In genomic region chr2:99864561-99865216, GRCh38 we compare ENCODE assay signal across 17 cellular contexts.
DNase-seq lines count a peak whose midpoint lies in the region; TF ChIP-seq lines count a peak whose summit lies in the region.
"Had no signal": no experiment of that assay in that cellular context is flagged by ENCODE, and none has a peak within 500 bp of the region (broad histone marks: within the 10 kb centered on the region; RNA-seq: fewer than 3 reads in every experiment).

No MANE protein-coding gene starts in this region.

- H3K27me3 Mint-ChIP-seq in CD14-positive monocyte (ENCODE audit: low read depth in 3 of 3) = peaks cover 0 to 3% (median 0%) of the 10 kb centered on the region in 3 donors
- H3K27me3 Mint-ChIP-seq: activated CD4-positive, alpha-beta T cell treated with anti-CD3 and anti-CD28 coated beads, Interleukin-2, amount 10 ng/mL, durations not matched to agents 24 days and 14 days; central memory CD8-positive, alpha-beta T cell; stimulated activated naive CD8-positive, alpha-beta T cell treated with anti-CD3 and anti-CD28 coated beads, Interleukin-15, Interleukin-2, amounts not matched to agents 100 ng/mL and 50 ng/mL, for 24 hours had no signal

- H3K4me1 ChIP-seq in fibroblast of lung (ENCODE audit: control insufficient read depth, extremely low read depth, insufficient read depth, low read length) = no peaks in the 10 kb centered on the region
- H3K4me1 ChIP-seq in osteoblast (ENCODE audit: insufficient read depth, low read length) = peaks cover 61% of the 10 kb centered on the region
- H3K4me1 ChIP-seq in Peyer's patch = peaks cover 0 to 9% (median 6%) of the 10 kb centered on the region in 4 donors
- H3K4me1 ChIP-seq: parathyroid adenoma had no signal

- H3K9me3 ChIP-seq in fibroblast of lung (ENCODE audit: control insufficient read depth, insufficient read depth, low read depth, low read length) (no peaks in the 10 kb centered on the region), osteoblast (ENCODE audit: low read depth, low read length) (no peaks in the 10 kb centered on the region), Peyer's patch (no peaks in the 10 kb centered on the region)
- H3K9me3 ChIP-seq: esophagus muscularis mucosa had no signal

- TF ChIP-seq CTCF in CD14-positive monocyte (IDR thresholded peaks at IDR 0.05) (no peak), fibroblast of lung (conservative IDR thresholded peaks at IDR 0.05 in 1 of 2, IDR thresholded peaks at IDR 0.05 in 1 of 2; ENCODE audit: low read depth in 1 of 2, low read length in 2 of 2) (no peak), osteoblast (IDR thresholded peaks at IDR 0.05; ENCODE audit: extremely low read depth, low read depth, low read length) (no peak), Peyer's patch (IDR thresholded peaks at IDR 0.05) (no peak)

- H3K79me2 ChIP-seq in fibroblast of lung (ENCODE audit: control insufficient read depth, insufficient read depth, low read length) = no peaks in the 10 kb centered on the region
- no peaks in the 10 kb centered on the region for H3K79me2 ChIP-seq in osteoblast (ENCODE audit: insufficient read depth, low read length)
- H3K79me2 ChIP-seq: parathyroid adenoma had no signal

- H3K4me3 ChIP-seq in fibroblast of lung (replicated peaks in 1 of 4; ENCODE audit: control extremely low read depth in 1 of 4, insufficient read depth in 1 of 4, low read depth in 3 of 4, low read length in 4 of 4) (no peak overlapping the region), osteoblast (ENCODE audit: insufficient read depth, low read length) (no peak overlapping the region), Peyer's patch (no peak overlapping the region)
- H3K4me3 ChIP-seq: esophagus muscularis mucosa had no signal

- peaks cover 63% of the 10 kb centered on the region for H3K4me1 Mint-ChIP-seq in CD14-positive monocyte

- H3K36me3 Mint-ChIP-seq in CD14-positive monocyte = peaks cover 5 to 8% of the 10 kb centered on the region in 2 donors

- H2AFZ ChIP-seq in fibroblast of lung (ENCODE audit: low read length) (no peak overlapping the region), osteoblast (ENCODE audit: low read length) (no peak overlapping the region)
- H2AFZ ChIP-seq: parathyroid adenoma had no signal

- TF ChIP-seq POLR2A in Peyer's patch (IDR thresholded peaks at IDR 0.05) = no peak

- no peak overlapping the region for H3K9ac ChIP-seq in fibroblast of lung (ENCODE audit: insufficient read depth, low read length)
- H3K9ac ChIP-seq: parathyroid adenoma had no signal

- H4K20me1 ChIP-seq in fibroblast of lung (ENCODE audit: control insufficient read depth, extremely low read depth, insufficient read depth, low read length) = no peaks in the 10 kb centered on the region
- H4K20me1 ChIP-seq in osteoblast (ENCODE audit: insufficient read depth, low read length) = no peaks in the 10 kb centered on the region

- H3K4me2 ChIP-seq in fibroblast of lung (ENCODE audit: extremely low read depth, insufficient read depth, low read length) = no peak overlapping the region
- peak overlapping the region; percentile 0 for H3K4me2 ChIP-seq in osteoblast (ENCODE audit: insufficient read depth, low read length)

- H3K9me3 Mint-ChIP-seq in CD14-positive monocyte = peaks cover 0 to 8% (median 4%) of the 10 kb centered on the region in 7 donors
- H3K9me3 Mint-ChIP-seq: activated CD4-positive, alpha-beta T cell treated with anti-CD3 and anti-CD28 coated beads, Interleukin-2, amount 10 ng/mL, durations not matched to agents 24 days and 14 days; central memory CD8-positive, alpha-beta T cell; stimulated activated naive CD8-positive, alpha-beta T cell treated with anti-CD3 and anti-CD28 coated beads, Interleukin-15, Interleukin-2, amounts not matched to agents 100 ng/mL and 50 ng/mL, for 24 hours had no signal

- intact Hi-C loops in CD14-positive monocyte (cut with micrococcal nuclease) = no loop called here

- H3K4me3 Mint-ChIP-seq in CD14-positive monocyte = peak overlapping the region; percentile 3 to 81
- H3K4me3 Mint-ChIP-seq: activated CD4-positive, alpha-beta T cell treated with anti-CD3 and anti-CD28 coated beads, Interleukin-2, amount 10 ng/mL, durations not matched to agents 24 days and 14 days; central memory CD8-positive, alpha-beta T cell; stimulated activated naive CD8-positive, alpha-beta T cell treated with anti-CD3 and anti-CD28 coated beads, Interleukin-15, Interleukin-2, amounts not matched to agents 100 ng/mL and 50 ng/mL, for 24 hours had no signal

- DNase-seq in CD14-positive monocyte (ENCODE audit: low spot score) = no peak
- DNase-seq in NCI-H1092 (lab: John Stamatoyannopoulos, UW) = peak; percentile 17
- peak; percentile 70 to 85 for DNase-seq in fibroblast of lung (ENCODE audit: low read depth in 2 of 2)
- no peak for DNase-seq in osteoblast (ENCODE audit: insufficient read length, low spot score, missing footprints)
- no peak for DNase-seq in inferior parietal cortex (ENCODE audit: extremely low spot score)
- no peak for DNase-seq in stimulated activated CD4-positive, alpha-beta T cell treated with anti-CD3 and anti-CD28 coated beads, Interleukin-4, amount 100 ng/mL, for 1 hour
- DNase-seq in Peyer's patch = no peak
- no peak for DNase-seq in hepatic stellate cell (ENCODE audit: low spot score)
- DNase-seq: activated CD4-positive, alpha-beta T cell treated with anti-CD3 and anti-CD28 coated beads, Interleukin-2, amount 10 ng/mL, durations not matched to agents 24 days and 14 days; activated effector memory CD4-positive, alpha-beta T cell treated with anti-CD3 and anti-CD28 coated beads, Interleukin-2, amount 50 U/mL, for 16 hours; HCEC 1CT; kidney glomerular epithelial cell; NCI-H1694 treated with DMSO at 0.1 percent for 48 hours had no signal

- peak overlapping the region in 6 of 7 donors; percentile 12 to 76 (median 64) for H3K27ac Mint-ChIP-seq in CD14-positive monocyte
- H3K27ac Mint-ChIP-seq: activated CD4-positive, alpha-beta T cell treated with anti-CD3 and anti-CD28 coated beads, Interleukin-2, amount 10 ng/mL, durations not matched to agents 24 days and 14 days; stimulated activated naive CD8-positive, alpha-beta T cell treated with anti-CD3 and anti-CD28 coated beads, Interleukin-15, Interleukin-2, amounts not matched to agents 100 ng/mL and 50 ng/mL, for 24 hours had no signal

- H3K27me3 ChIP-seq in fibroblast of lung (ENCODE audit: control insufficient read depth, insufficient read depth, low read length) (no peaks in the 10 kb centered on the region), osteoblast (ENCODE audit: insufficient read depth, low read length) (no peaks in the 10 kb centered on the region), Peyer's patch (no peaks in the 10 kb centered on the region)
- H3K27me3 ChIP-seq: esophagus muscularis mucosa had no signal

- H3K27ac ChIP-seq in fibroblast of lung (ENCODE audit: insufficient read depth, low read length) (no peak overlapping the region), osteoblast (ENCODE audit: low read depth, low read length) (peak overlapping the region; percentile 62), Peyer's patch (no peak overlapping the region)
- H3K27ac ChIP-seq: parathyroid adenoma had no signal

- H3K36me3 ChIP-seq in fibroblast of lung (ENCODE audit: control insufficient read depth, insufficient read depth, low read length) (no peaks in the 10 kb centered on the region), osteoblast (ENCODE audit: insufficient read depth, low read length) (no peaks in the 10 kb centered on the region), Peyer's patch (no peaks in the 10 kb centered on the region)
- H3K36me3 ChIP-seq: esophagus muscularis mucosa had no signal

Comparison
In these comparisons a context has a peak if more than half of its experiments do, and no peak if none do; other contexts are left out.
1. DNase-seq: peak in NCI-H1092 (single experiment) and fibroblast of lung (2 of 2); none in CD14-positive monocyte (single experiment), osteoblast (single experiment), inferior parietal cortex (single experiment), stimulated activated CD4-positive, alpha-beta T cell treated with anti-CD3 and anti-CD28 coated beads, Interleukin-4, amount 100 ng/mL, for 1 hour (single experiment), Peyer's patch (0 of 3) and hepatic stellate cell (single experiment).